Comparison of ENCODE assay signal across 12 cellular contexts in the genomic region with DNA sequence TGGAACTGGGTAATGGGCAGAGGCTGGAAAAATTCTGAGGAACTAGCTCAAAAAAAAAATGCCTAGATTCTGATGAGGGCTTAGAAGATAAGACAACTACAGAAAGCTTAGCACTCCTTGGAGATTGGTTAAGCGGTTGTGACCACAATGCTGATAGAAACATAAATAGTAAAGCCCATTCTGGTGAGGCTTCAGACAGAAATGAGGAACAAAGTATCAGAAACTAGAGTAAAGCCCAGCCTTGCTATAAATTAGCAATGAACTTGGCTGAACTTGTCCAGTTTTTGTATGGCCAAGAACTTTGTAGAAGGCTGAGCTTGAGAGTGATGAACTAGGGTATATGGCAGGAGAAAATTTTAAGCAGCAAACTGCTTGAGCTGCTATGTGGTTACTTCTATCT. TPM values are rescaled to one million over a fixed set of nuclear protein-coding genes. Genes with fewer than 3 reads are reported as not detected.
DNase-seq lines count a peak whose midpoint lies in the region; ATAC-seq and TF ChIP-seq lines count a peak whose summit lies in the region.
"Had no signal": no experiment of that assay in that cellular context is flagged by ENCODE, and none has a peak within 500 bp of the region (broad histone marks: within the 10 kb centered on the region; RNA-seq: fewer than 3 reads in every experiment).

No MANE protein-coding gene starts in this region.

- H3K4me3 ChIP-seq in MM.1S (ENCODE audit: low read length) (no peak overlapping the region), thyroid gland (replicated peaks in 1 of 3) (no peak overlapping the region), gastroesophageal sphincter (no peak overlapping the region)
- H3K4me3 ChIP-seq: A549, thoracic aorta had no signal

- ATAC-seq in activated T-cell treated with anti-CD3 and anti-CD28 coated beads, Interleukin-2, amount 50 U/mL, for 72 hours (replicated peaks in 1 of 2), result no peak
- ATAC-seq in HG02870 (IDR thresholded peaks at IDR 0.05; ENCODE audit: unreplicated experiment), result peak; percentile 98
- no peak for ATAC-seq in stimulated activated naive CD8-positive, alpha-beta T cell treated with anti-CD3 and anti-CD28 coated beads, Interleukin-15, Interleukin-2, amounts not matched to agents 100 U/mL and 50 U/mL, for 24 hours
- ATAC-seq in gastroesophageal sphincter, result no peak
- ATAC-seq: A549 had no signal

- H3K36me3 ChIP-seq in MM.1S (replicated peaks; ENCODE audit: insufficient read depth, low read length) (peaks cover 12% of the 10 kb centered on the region; the same call in 1 of the 2 replicates), thyroid gland (peaks cover 25 to 62% of the 10 kb centered on the region in 2 donors), gastroesophageal sphincter (peaks cover 17 to 94% of the 10 kb centered on the region in 2 donors)

- no peaks in the 10 kb centered on the region for H3K4me1 Mint-ChIP-seq in activated T-cell treated with anti-CD3 and anti-CD28 coated beads, Interleukin-2, amount 50 U/mL, for 72 hours (ENCODE audit: low read depth)

- no peaks in the 10 kb centered on the region for H4K20me1 ChIP-seq in MM.1S (ENCODE audit: insufficient read depth, low read length)

- H3F3A ChIP-seq in MM.1S (ENCODE audit: insufficient read depth, low read length), result peaks cover 19% of the 10 kb centered on the region

- no peak overlapping the region for H2AFZ ChIP-seq in MM.1S (ENCODE audit: low read length)

- no peak for TF ChIP-seq EP300 in gastroesophageal sphincter (IDR thresholded peaks at IDR 0.05)

- DNase-seq in activated T-cell treated with anti-CD3 and anti-CD28 coated beads, Interleukin-2, amount 50 U/mL, for 72 hours, result no peak
- DNase-seq in activated T-cell treated with anti-CD3 and anti-CD28 coated beads, Interleukin-2, amount 50 U/mL, for 1 hour, result no peak
- DNase-seq in MM.1S, result peak; percentile 89
- no peak for DNase-seq in thyroid gland
- DNase-seq in NCI-H1694 treated with DMSO at 0.1 percent for 48 hours (lab: John Stamatoyannopoulos, UW), result no peak
- no peak for DNase-seq in stimulated activated naive CD8-positive, alpha-beta T cell treated with anti-CD3 and anti-CD28 coated beads, Interleukin-15, Interleukin-2, amounts not matched to agents 100 U/mL and 50 U/mL, for 24 hours
- DNase-seq: natural killer cell, NCI-H446 treated with DMSO at 0.1 percent for 48 hours had no signal

- no peaks in the 10 kb centered on the region for H3K9me2 ChIP-seq in MM.1S (replicated peaks; ENCODE audit: insufficient read depth, low read length)

- 91 to 92% methylated on average over 1 of the region's 1 CpG for WGBS in thyroid gland, 2 donors
- WGBS in gastroesophageal sphincter (ENCODE audit: low coverage in 1 of 2), 2 donors, result 86 to 100% methylated on average over 1 of the region's 1 CpG

- TF ChIP-seq CTCF in MM.1S (IDR thresholded peaks at IDR 0.05; ENCODE audit: low read length) (no peak), thyroid gland (IDR thresholded peaks at IDR 0.05) (no peak), gastroesophageal sphincter (IDR thresholded peaks at IDR 0.05) (no peak)

- H3K9ac ChIP-seq in MM.1S (ENCODE audit: low read length), result no peak overlapping the region

- H3K27ac ChIP-seq in MM.1S (ENCODE audit: low read length), result peak overlapping the region; percentile 59; the same call in 1 of the 2 replicates
- no peak overlapping the region for H3K27ac ChIP-seq in thyroid gland
- H3K27ac ChIP-seq in gastroesophageal sphincter, result no peak overlapping the region
- H3K27ac ChIP-seq: A549, thoracic aorta had no signal

- no peaks in the 10 kb centered on the region for H3K27me3 Mint-ChIP-seq in activated T-cell treated with anti-CD3 and anti-CD28 coated beads, Interleukin-2, amount 50 U/mL, for 72 hours (ENCODE audit: low read depth)

- no peaks in the 10 kb centered on the region for H3K9me3 Mint-ChIP-seq in activated T-cell treated with anti-CD3 and anti-CD28 coated beads, Interleukin-2, amount 50 U/mL, for 72 hours
- H3K9me3 Mint-ChIP-seq: natural killer cell had no signal

- H3K4me3 Mint-ChIP-seq in activated T-cell treated with anti-CD3 and anti-CD28 coated beads, Interleukin-2, amount 50 U/mL, for 72 hours, result no peak overlapping the region
- H3K4me3 Mint-ChIP-seq: natural killer cell had no signal

- peak overlapping the region; percentile 55 for H3K4me2 ChIP-seq in MM.1S (ENCODE audit: low read depth, low read length)
- H3K4me2 ChIP-seq: A549 had no signal

- H3K79me2 ChIP-seq in MM.1S (ENCODE audit: low read length), result peaks cover 28% of the 10 kb centered on the region; the same call in 1 of the 2 replicates

- H3K4me1 ChIP-seq in MM.1S (ENCODE audit: low read length), result peaks cover 30% of the 10 kb centered on the region
- no peaks in the 10 kb centered on the region for H3K4me1 ChIP-seq in thyroid gland
- no peaks in the 10 kb centered on the region for H3K4me1 ChIP-seq in gastroesophageal sphincter

- intact Hi-C loops in thyroid gland (cut with DNase I), result no loop called here

- H3K9me3 ChIP-seq in MM.1S (replicated peaks; ENCODE audit: insufficient read depth, low read length) (no peaks in the 10 kb centered on the region), thyroid gland (no peaks in the 10 kb centered on the region), gastroesophageal sphincter (no peaks in the 10 kb centered on the region)
- H3K9me3 ChIP-seq: A549, thoracic aorta had no signal

- no peak for TF ChIP-seq POLR2A in thyroid gland (IDR thresholded peaks at IDR 0.05)
- TF ChIP-seq POLR2A in gastroesophageal sphincter (IDR thresholded peaks at IDR 0.05), result no peak

- H3K27ac Mint-ChIP-seq in activated T-cell treated with anti-CD3 and anti-CD28 coated beads, Interleukin-2, amount 50 U/mL, for 72 hours, result peak overlapping the region; percentile 6

- peaks cover 13 to 31% of the 10 kb centered on the region in 2 donors for H3K36me3 Mint-ChIP-seq in activated T-cell treated with anti-CD3 and anti-CD28 coated beads, Interleukin-2, amount 50 U/mL, for 72 hours (ENCODE audit: insufficient read depth in 2 of 2)

- H3K27me3 ChIP-seq in MM.1S (replicated peaks; ENCODE audit: insufficient read depth, low read length), result no peaks in the 10 kb centered on the region
- H3K27me3 ChIP-seq in thyroid gland, result no peaks in the 10 kb centered on the region
- no peaks in the 10 kb centered on the region for H3K27me3 ChIP-seq in gastroesophageal sphincter

RNA-seq across cellular contexts. Expression of gene GOLGB1, which starts 25.4 kb away (rescaled TPM):
- 10 to 100 TPM; 26.5 to 33.1 TPM for total RNA-seq in activated T-cell treated with anti-CD3 and anti-CD28 coated beads, Interleukin-2, amount 50 U/mL, for 72 hours
- 100 to 1,000 TPM in 2 of 4 donors, 10 to 100 TPM in 2; 77.8 to 102 (median 97.3) TPM for total RNA-seq in thyroid gland
- total RNA-seq in gastroesophageal sphincter, result 10 to 100 TPM; 67.9 to 94.3 (median 76.6) TPM
